In the genomic region with DNA sequence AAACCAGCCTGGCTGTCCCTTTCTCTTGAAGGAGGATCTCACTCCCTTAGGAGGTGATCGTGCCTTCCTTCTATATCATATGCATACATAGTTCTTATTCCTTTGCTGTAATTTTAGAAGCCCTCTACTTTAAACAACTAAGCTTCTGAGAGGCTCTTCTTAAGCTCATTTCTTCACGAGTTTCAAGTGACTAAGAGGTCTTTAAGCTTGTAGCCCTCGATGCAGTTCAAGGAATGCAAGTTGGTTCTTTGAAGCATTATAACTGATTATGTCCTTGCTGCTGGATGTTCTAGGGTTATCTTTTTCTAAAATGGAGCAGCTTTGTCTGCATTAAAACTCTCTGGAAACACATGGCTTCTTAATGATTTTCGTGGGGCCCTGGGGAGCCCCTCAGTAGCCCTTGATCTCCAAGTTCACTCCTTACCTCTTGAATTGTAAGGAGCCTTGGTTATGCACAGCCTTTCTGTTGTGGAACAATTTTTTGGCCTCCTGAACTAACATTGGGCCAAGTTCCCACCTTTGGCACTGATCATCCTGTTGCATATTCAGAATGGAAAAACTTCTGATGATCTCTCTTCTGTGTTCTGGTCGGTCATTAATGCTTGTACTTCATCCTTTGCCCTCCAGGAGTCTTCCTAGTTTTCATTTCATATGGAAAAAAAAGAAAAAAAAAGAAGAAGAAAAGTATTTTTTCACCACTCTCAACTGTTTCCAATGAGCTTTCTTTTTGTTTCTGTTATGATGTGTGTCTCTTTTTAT, we compare ENCODE assay signal across 1 cellular context.
TF ChIP-seq lines count a peak whose summit lies in the region.

No MANE protein-coding gene starts in this region.

TF ChIP-seq in IMR-90, 13 proteins besides CTCF, POLR2A, EP300 and RAD21:
- TF ChIP-seq, protein P1, sequence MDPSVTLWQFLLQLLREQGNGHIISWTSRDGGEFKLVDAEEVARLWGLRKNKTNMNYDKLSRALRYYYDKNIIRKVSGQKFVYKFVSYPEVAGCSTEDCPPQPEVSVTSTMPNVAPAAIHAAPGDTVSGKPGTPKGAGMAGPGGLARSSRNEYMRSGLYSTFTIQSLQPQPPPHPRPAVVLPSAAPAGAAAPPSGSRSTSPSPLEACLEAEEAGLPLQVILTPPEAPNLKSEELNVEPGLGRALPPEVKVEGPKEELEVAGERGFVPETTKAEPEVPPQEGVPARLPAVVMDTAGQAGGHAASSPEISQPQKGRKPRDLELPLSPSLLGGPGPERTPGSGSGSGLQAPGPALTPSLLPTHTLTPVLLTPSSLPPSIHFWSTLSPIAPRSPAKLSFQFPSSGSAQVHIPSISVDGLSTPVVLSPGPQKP (IDR thresholded peaks at IDR 0.05; ENCODE audit: borderline replicate concordance, low read depth, low read length): no peak
- TF ChIP-seq FOS (IDR thresholded peaks at IDR 0.05; ENCODE audit: low read depth, low read length) (no peak), CHD1 (IDR thresholded peaks at IDR 0.05; ENCODE audit: low read depth, low read length) (no peak), NFE2L2 (IDR thresholded peaks at IDR 0.05; ENCODE audit: low read depth, low read length) (no peak), MAFK (IDR thresholded peaks at IDR 0.05; ENCODE audit: low read depth, low read length) (no peak), RCOR1 (IDR thresholded peaks at IDR 0.05; ENCODE audit: insufficient replicate concordance, low read length) (no peak), MAZ (IDR thresholded peaks at IDR 0.05; ENCODE audit: borderline replicate concordance, low read depth, low read length) (no peak), MXI1 (IDR thresholded peaks at IDR 0.05; ENCODE audit: borderline replicate concordance, low read depth, low read length) (no peak), SMC3 (IDR thresholded peaks at IDR 0.05; ENCODE audit: low read depth, low read length) (no peak), RFX5 (IDR thresholded peaks at IDR 0.05; ENCODE audit: low read depth, low read length) (no peak), BHLHE40 (IDR thresholded peaks at IDR 0.05; ENCODE audit: low read depth, low read length) (no peak)
- TF ChIP-seq, protein P2, sequence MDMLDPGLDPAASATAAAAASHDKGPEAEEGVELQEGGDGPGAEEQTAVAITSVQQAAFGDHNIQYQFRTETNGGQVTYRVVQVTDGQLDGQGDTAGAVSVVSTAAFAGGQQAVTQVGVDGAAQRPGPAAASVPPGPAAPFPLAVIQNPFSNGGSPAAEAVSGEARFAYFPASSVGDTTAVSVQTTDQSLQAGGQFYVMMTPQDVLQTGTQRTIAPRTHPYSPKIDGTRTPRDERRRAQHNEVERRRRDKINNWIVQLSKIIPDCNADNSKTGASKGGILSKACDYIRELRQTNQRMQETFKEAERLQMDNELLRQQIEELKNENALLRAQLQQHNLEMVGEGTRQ (IDR thresholded peaks at IDR 0.05; ENCODE audit: low read depth, low read length): no peak
